In the genomic region with DNA sequence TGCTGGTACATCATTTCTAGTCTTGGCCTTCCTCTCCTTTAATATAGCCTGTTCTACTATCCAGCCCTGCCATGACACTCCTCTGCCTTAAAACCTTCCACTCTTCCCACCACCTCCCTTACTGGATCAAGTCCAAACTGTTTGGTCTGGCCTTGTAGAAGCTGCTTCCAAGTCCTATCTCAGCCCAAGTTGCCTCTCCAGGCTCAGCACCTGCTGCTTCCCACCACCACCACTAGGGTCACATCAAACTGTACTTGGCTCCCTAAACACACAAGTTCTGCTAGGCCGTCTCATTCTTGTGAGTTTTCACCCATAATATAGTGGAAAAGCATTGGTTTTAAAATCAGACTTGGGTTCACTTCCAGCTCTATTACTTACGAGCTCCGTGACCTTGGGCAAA, we compare ENCODE assay signal across 8 cellular contexts. TPM values are rescaled to one million over a fixed set of nuclear protein-coding genes. Genes with fewer than 3 reads are reported as not detected.
A peak's percentile ranks its signal among the peaks of the same experiment; 100 is the strongest.
DNase-seq lines count a peak whose midpoint lies in the region; ATAC-seq and TF ChIP-seq lines count a peak whose summit lies in the region.

No MANE protein-coding gene starts in this region.

- WGBS in suprapubic skin = 76% methylated on average over 3 of the region's 3 CpGs

- no peak for TF ChIP-seq EP300 in suprapubic skin (IDR thresholded peaks at IDR 0.05)

- peak; percentile 68 for TF ChIP-seq CTCF in GM06990 (IDR thresholded peaks at IDR 0.05; ENCODE audit: insufficient read depth, low read length, poor library complexity, severe bottlenecking)
- peak in 1 of 2 donors; percentile 38 for TF ChIP-seq CTCF in suprapubic skin (IDR thresholded peaks at IDR 0.05)
- peak in 1 of 2 experiments; percentile 7 for TF ChIP-seq CTCF in tibial artery (IDR thresholded peaks at IDR 0.05)

- ATAC-seq in HG03103 (IDR thresholded peaks at IDR 0.05; ENCODE audit: low read depth, unreplicated experiment) = peak; percentile 47
- ATAC-seq in GM21737 (IDR thresholded peaks at IDR 0.05; ENCODE audit: unreplicated experiment) = no peak

- no peaks in the 10 kb centered on the region for H3K27me3 ChIP-seq in GM06990 (replicated peaks; ENCODE audit: control insufficient read depth, insufficient read depth, low read length)
- H3K27me3 ChIP-seq in suprapubic skin = no peaks in the 10 kb centered on the region
- no peaks in the 10 kb centered on the region for H3K27me3 ChIP-seq in tibial artery

- H3K4me3 ChIP-seq in GM06990 (replicated peaks; ENCODE audit: low read depth, low read length) (no peak overlapping the region; the same call in 1 of the 2 replicates), suprapubic skin (peak overlapping the region; percentile 100), tibial artery (no peak overlapping the region)

- H3K36me3 ChIP-seq in GM06990 (ENCODE audit: control insufficient read depth, insufficient read depth, low read length) = no peaks in the 10 kb centered on the region; the same call in 1 of the 2 replicates
- H3K36me3 ChIP-seq in suprapubic skin = no peaks in the 10 kb centered on the region
- no peaks in the 10 kb centered on the region for H3K36me3 ChIP-seq in tibial artery

- TF ChIP-seq POLR2A in suprapubic skin (IDR thresholded peaks at IDR 0.05) = no peak

- intact Hi-C loops in tibial artery (cut with DNase I; ENCODE audit: low total_unique reads) = no loop called here

- peak; percentile 9 for DNase-seq in GM06990 (ENCODE audit: extremely low read depth, insufficient read length)
- peak; percentile 87 for DNase-seq in RKO (ENCODE audit: low spot score)
- peak; percentile 8 for DNase-seq in activated naive CD8-positive, alpha-beta T cell treated with anti-CD3 and anti-CD28 coated beads, Interleukin-2, amount 50 U/mL, for 16 hours (ENCODE audit: low read depth, low spot score)
- DNase-seq in iPS-NIHi11 (ENCODE audit: low spot score) = peak; percentile 53
- peak in 1 of 2 donors; percentile 31 for DNase-seq in suprapubic skin (ENCODE audit: low spot score in 2 of 2)
- DNase-seq in tibial artery = no peak

- H3K4me1 ChIP-seq in suprapubic skin (peaks cover 31% of the 10 kb centered on the region), tibial artery (peaks cover 0 to 25% (median 8%) of the 10 kb centered on the region in 4 donors)

- no peak overlapping the region for H3K27ac ChIP-seq in suprapubic skin
- H3K27ac ChIP-seq in tibial artery = no peak overlapping the region

- no peaks in the 10 kb centered on the region for H3K9me3 ChIP-seq in suprapubic skin
- H3K9me3 ChIP-seq in tibial artery = no peaks in the 10 kb centered on the region

RNA-seq across cellular contexts. Expression of gene NDUFA8, which starts 1.4 kb away (rescaled TPM):
- 10 to 100 TPM; 16.3 to 34.4 (median 30.2) TPM for total RNA-seq in suprapubic skin

RNA-seq across cellular contexts. Expression of gene MORN5, which starts 1.5 kb away (rescaled TPM):
- not detected for total RNA-seq in suprapubic skin

Comparison
In these comparisons a context has a peak if more than half of its experiments do, and no peak if none do; other contexts are left out.
1. DNase-seq: peak in GM06990 (single experiment), RKO (single experiment), activated naive CD8-positive, alpha-beta T cell treated with anti-CD3 and anti-CD28 coated beads, Interleukin-2, amount 50 U/mL, for 16 hours (single experiment) and iPS-NIHi11 (single experiment); none in tibial artery (0 of 2).